ENCODE assay signal across 30 cellular contexts in genomic region chr5:61176631-61177030, GRCh38.
"Had no signal": no experiment of that assay in that cellular context is flagged by ENCODE, and none has a peak within 500 bp of the region (broad histone marks: within the 10 kb centered on the region; RNA-seq: fewer than 3 reads in every experiment).

No MANE protein-coding gene starts in this region.

- DNase-seq: activated B cell treated with CpG ODN at 0.5 μM for 24 hours; activated CD4-positive, alpha-beta T cell treated with anti-CD3 and anti-CD28 coated beads for 48 hours; activated CD4-positive, alpha-beta T cell treated with anti-CD3 and anti-CD28 coated beads, Interleukin-2, amount 50 U/mL, for 1 hour; activated CD4-positive, alpha-beta T cell treated with anti-CD3 and anti-CD28 coated beads, Interleukin-2, amount 50 U/mL, for 48 hours; activated CD8-positive, alpha-beta memory T cell treated with anti-CD3 and anti-CD28 coated beads for 24 hours; activated CD8-positive, alpha-beta T cell treated with anti-CD3 and anti-CD28 coated beads for 36 hours; activated effector memory CD4-positive, alpha-beta T cell treated with Interleukin-2 at 50 U/mL for 16 hours; activated gamma-delta T cell treated with Interleukin-2 at 50 U/mL for 16 hours; activated naive CD4-positive, alpha-beta T cell treated with anti-CD3 and anti-CD28 coated beads, Interleukin-2, amount 50 U/mL, for 16 hours; activated naive CD4-positive, alpha-beta T cell treated with Interleukin-2 at 50 U/mL for 16 hours; activated T-cell treated with anti-CD3 and anti-CD28 coated beads, Interleukin-2, amount 50 U/mL, for 4 hours; amniotic stem cell; anterior cingulate cortex; brain microvascular endothelial cell; central memory CD4-positive, alpha-beta T cell; cerebellar nuclear complex; colonic mucosa; dorsolateral prefrontal cortex; effector memory CD4-positive, alpha-beta T cell; endodermal cell; foreskin fibroblast; T-helper 1 cell; T-helper 17 cell; T1000; WERI-Rb-1 had no signal

- H3K4me1 ChIP-seq: colonic mucosa had no signal

- H3K27me3 ChIP-seq: brain microvascular endothelial cell, colonic mucosa, dorsolateral prefrontal cortex had no signal

- H3K4me1 Mint-ChIP-seq: activated T-helper 17 cell treated with anti-CD3 and anti-CD28 coated beads, Interleukin-2, amount 50 U/mL, for 72 hours had no signal

- H3K27me3 Mint-ChIP-seq: activated B cell treated with CpG ODN at 0.5 μM for 24 hours had no signal

- H3K4me3 ChIP-seq: colonic mucosa, dorsolateral prefrontal cortex had no signal

- H3K9me3 ChIP-seq: colonic mucosa had no signal

- H3K9me3 Mint-ChIP-seq: activated B cell treated with CpG ODN at 0.5 μM for 24 hours; activated CD8-positive, alpha-beta T cell treated with anti-CD3 and anti-CD28 coated beads for 36 hours; activated T-cell treated with anti-CD3 and anti-CD28 coated beads, Interleukin-2, amount 50 U/mL, for 4 hours; activated T-helper 17 cell treated with anti-CD3 and anti-CD28 coated beads, Interleukin-2, amount 50 U/mL, for 72 hours; endodermal cell; T-helper 2 cell treated with Interferon-gamma antibody and Interleukin-4, amounts not matched to agents 5 μg/mL and 100 μg/mL, for 36 hours had no signal

- H3K36me3 ChIP-seq: brain microvascular endothelial cell, colonic mucosa, WERI-Rb-1 had no signal

- ATAC-seq: activated CD4-positive, CD25-positive, alpha-beta regulatory T cell treated with anti-CD3 and anti-CD28 coated beads, Interleukin-2, amount 50 U/mL, for 24 hours; activated CD8-positive, alpha-beta T cell treated with anti-CD3 and anti-CD28 coated beads for 36 hours; activated T-cell treated with anti-CD3 and anti-CD28 coated beads, Interleukin-2, amount 50 U/mL, for 4 hours; activated T-helper 17 cell treated with anti-CD3 and anti-CD28 coated beads, Interleukin-2, amount 50 U/mL, for 72 hours; esophagus mucosa; T-helper 17 cell had no signal

- H3K36me3 Mint-ChIP-seq: activated naive CD8-positive, alpha-beta T cell had no signal

- H3K27ac Mint-ChIP-seq: activated B cell treated with CpG ODN at 0.5 μM for 24 hours; activated CD8-positive, alpha-beta T cell treated with anti-CD3 and anti-CD28 coated beads for 36 hours; activated naive CD8-positive, alpha-beta T cell; activated T-helper 17 cell treated with anti-CD3 and anti-CD28 coated beads, Interleukin-2, amount 50 U/mL, for 72 hours; endodermal cell; T-helper 17 cell; T-helper 2 cell treated with Interferon-gamma antibody and Interleukin-4, amounts not matched to agents 5 μg/mL and 100 μg/mL, for 36 hours had no signal

- H3K4me3 Mint-ChIP-seq: activated B cell treated with CpG ODN at 0.5 μM for 24 hours; activated CD8-positive, alpha-beta T cell treated with anti-CD3 and anti-CD28 coated beads for 36 hours; activated naive CD8-positive, alpha-beta T cell; activated T-cell treated with anti-CD3 and anti-CD28 coated beads, Interleukin-2, amount 50 U/mL, for 4 hours; activated T-helper 17 cell treated with anti-CD3 and anti-CD28 coated beads, Interleukin-2, amount 50 U/mL, for 72 hours; endodermal cell; T-helper 17 cell; T-helper 2 cell treated with Interferon-gamma antibody and Interleukin-4, amounts not matched to agents 5 μg/mL and 100 μg/mL, for 36 hours had no signal

- H3K27ac ChIP-seq: brain microvascular endothelial cell, colonic mucosa, dorsolateral prefrontal cortex, WERI-Rb-1 had no signal
